Comparison of ENCODE assay signal across 8 cellular contexts in genomic region chr1:243850013-243850367, GRCh38. TPM values are rescaled to one million over a fixed set of nuclear protein-coding genes. Genes with fewer than 3 reads are reported as not detected.
DNase-seq lines count a peak whose midpoint lies in the region; ATAC-seq and TF ChIP-seq lines count a peak whose summit lies in the region.

TSS of gene AKT3 (minus strand) at chr1:243850243. CDS start at chr1:243843170, 7,073 bp downstream.

- H3K4me3 ChIP-seq in cardiac muscle cell: peak within 1 kb of the TSS; percentile 97

- DNase-seq in T-helper 1 cell (no peak), cardiac muscle cell (ENCODE audit: low read depth in 1 of 2, low spot score in 1 of 2) (peak; percentile 86 to 88), pons (ENCODE audit: low spot score) (peak; percentile 49)
- no peak for DNase-seq in activated T-helper 1 cell treated with anti-CD3 and anti-CD28 coated beads, Interleukin-12 subunit alpha, Interleukin-12 subunit beta, Interleukin-2, Interleukin-4 antibody, amounts not matched to agents 30 ng/mL and 10 ng/mL and 1 ng/mL, durations not matched to agents 14 hours and 24 hours and 36 hours (ENCODE audit: low spot score)

- H3K36me3 Mint-ChIP-seq in activated T-helper 1 cell treated with anti-CD3 and anti-CD28 coated beads, Interleukin-12 subunit alpha, Interleukin-12 subunit beta, Interleukin-2, Interleukin-4 antibody, amounts not matched to agents 30 ng/mL and 10 ng/mL and 1 ng/mL, durations not matched to agents 14 hours and 24 hours and 36 hours (ENCODE audit: low read depth): peaks cover 3% of the 10 kb centered on the region

- H3K27me3 ChIP-seq in cardiac muscle cell: peaks cover 6% of the 10 kb centered on the region

- peak within 1 kb of the TSS; percentile 97 for H3K4me3 Mint-ChIP-seq in activated T-helper 1 cell treated with anti-CD3 and anti-CD28 coated beads, Interleukin-12 subunit alpha, Interleukin-12 subunit beta, Interleukin-2, Interleukin-4 antibody, amounts not matched to agents 30 ng/mL and 10 ng/mL and 1 ng/mL, durations not matched to agents 14 hours and 24 hours and 36 hours

- H3K36me3 ChIP-seq in cardiac muscle cell: no peaks in the 10 kb centered on the region

- ATAC-seq in GM18909 (IDR thresholded peaks at IDR 0.05; ENCODE audit: poor library complexity, unreplicated experiment): no peak
- ATAC-seq in GM19324 (IDR thresholded peaks at IDR 0.05; ENCODE audit: low FRiP score, unreplicated experiment): no peak
- ATAC-seq in HG03342 (IDR thresholded peaks at IDR 0.05; ENCODE audit: unreplicated experiment): no peak

- intact Hi-C loops in T-helper 1 cell treated with Interleukin-12 subunit alpha and Interleukin-12 subunit beta and Interleukin-4 antibody, amounts not matched to agents 30 ng/mL and 1 ng/mL, for 36 hours (cut with micrococcal nuclease): loop anchor here (1.0 to 10.0 kb wide), 9 partner anchors 429 to 1121 kb away; partner anchors contain the start of genes CATSPERE, CEP170 and COX20
- intact Hi-C loops in activated T-helper 1 cell treated with anti-CD3 and anti-CD28 coated beads, Interleukin-12 subunit alpha, Interleukin-12 subunit beta, Interleukin-2, Interleukin-4 antibody, amounts not matched to agents 30 ng/mL and 10 ng/mL and 1 ng/mL, durations not matched to agents 14 hours and 24 hours and 36 hours (cut with micrococcal nuclease): loop anchor here (1.0 to 5.0 kb wide), 8 partner anchors 67 to 1122 kb away; partner anchors contain the start of gene DESI2

- H3K4me1 Mint-ChIP-seq in activated T-helper 1 cell treated with anti-CD3 and anti-CD28 coated beads, Interleukin-12 subunit alpha, Interleukin-12 subunit beta, Interleukin-2, Interleukin-4 antibody, amounts not matched to agents 30 ng/mL and 10 ng/mL and 1 ng/mL, durations not matched to agents 14 hours and 24 hours and 36 hours (ENCODE audit: low read depth): peaks cover 20% of the 10 kb centered on the region

- H3K27ac ChIP-seq in cardiac muscle cell: peak within 1 kb of the TSS; percentile 95

- peak within 1 kb of the TSS; percentile 99 for H3K27ac Mint-ChIP-seq in activated T-helper 1 cell treated with anti-CD3 and anti-CD28 coated beads, Interleukin-12 subunit alpha, Interleukin-12 subunit beta, Interleukin-2, Interleukin-4 antibody, amounts not matched to agents 30 ng/mL and 10 ng/mL and 1 ng/mL, durations not matched to agents 14 hours and 24 hours and 36 hours

- H3K27me3 Mint-ChIP-seq in activated T-helper 1 cell treated with anti-CD3 and anti-CD28 coated beads, Interleukin-12 subunit alpha, Interleukin-12 subunit beta, Interleukin-2, Interleukin-4 antibody, amounts not matched to agents 30 ng/mL and 10 ng/mL and 1 ng/mL, durations not matched to agents 14 hours and 24 hours and 36 hours (ENCODE audit: insufficient read depth): peaks cover 31% of the 10 kb centered on the region

- TF ChIP-seq CTCF in cardiac muscle cell (IDR thresholded peaks at IDR 0.05; ENCODE audit: low read depth, low read length): no peak

- H3K9me3 Mint-ChIP-seq in activated T-helper 1 cell treated with anti-CD3 and anti-CD28 coated beads, Interleukin-12 subunit alpha, Interleukin-12 subunit beta, Interleukin-2, Interleukin-4 antibody, amounts not matched to agents 30 ng/mL and 10 ng/mL and 1 ng/mL, durations not matched to agents 14 hours and 24 hours and 36 hours: no peaks in the 10 kb centered on the region

- H3K4me1 ChIP-seq in cardiac muscle cell (ENCODE audit: low read depth): no peaks in the 10 kb centered on the region

- no peaks in the 10 kb centered on the region for H3K9me3 ChIP-seq in cardiac muscle cell (ENCODE audit: low read depth)

RNA-seq across cellular contexts. Expression of gene AKT3, which starts in this region (rescaled TPM):
- total RNA-seq in T-helper 1 cell treated with Interleukin-12 subunit alpha and Interleukin-12 subunit beta and Interleukin-4 antibody, amounts not matched to agents 30 ng/mL and 1 ng/mL, for 36 hours: 27.0 and 27.8 TPM in 2 replicates
- total RNA-seq in activated T-helper 1 cell treated with anti-CD3 and anti-CD28 coated beads, Interleukin-12 subunit alpha, Interleukin-12 subunit beta, Interleukin-2, Interleukin-4 antibody, amounts not matched to agents 30 ng/mL and 10 ng/mL and 1 ng/mL, durations not matched to agents 14 hours and 24 hours and 36 hours: 40.1 and 44.0 TPM in 2 replicates
- 14.1 and 23.4 TPM in 2 replicates for total RNA-seq in cardiac muscle cell
- 3.5 and 7.7 TPM in 2 replicates for polyA plus RNA-seq in cardiac muscle cell

Comparison
In these comparisons a context has a peak if more than half of its experiments do, and no peak if none do; other contexts are left out.
1. DNase-seq: peak in cardiac muscle cell (2 of 2) and pons (single experiment); none in T-helper 1 cell (0 of 5) and activated T-helper 1 cell treated with anti-CD3 and anti-CD28 coated beads, Interleukin-12 subunit alpha, Interleukin-12 subunit beta, Interleukin-2, Interleukin-4 antibody, amounts not matched to agents 30 ng/mL and 10 ng/mL and 1 ng/mL, durations not matched to agents 14 hours and 24 hours and 36 hours (single experiment).